18 cellular contexts compared by ENCODE assay signal in the genomic region with DNA sequence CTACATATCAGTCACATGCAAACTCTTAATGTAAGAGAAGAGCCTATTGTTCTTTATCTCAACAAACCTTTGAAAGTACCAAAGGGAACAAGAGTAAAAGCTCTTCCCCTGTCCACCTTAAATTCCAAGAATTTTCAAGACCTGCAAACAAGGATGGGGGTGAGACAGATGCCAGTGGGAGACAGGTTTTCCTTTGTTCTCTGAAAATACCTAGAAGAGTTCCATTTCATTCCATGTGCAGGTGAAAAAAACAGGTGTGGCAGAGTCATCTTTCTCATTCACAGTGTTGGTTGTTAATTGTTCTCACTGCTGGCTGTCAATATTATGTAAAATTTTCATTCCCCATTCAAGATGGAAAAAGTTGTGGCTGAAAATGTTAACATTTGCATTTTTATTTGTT.
DNase-seq lines count a peak whose midpoint lies in the region; ATAC-seq and TF ChIP-seq lines count a peak whose summit lies in the region.
"Had no signal": no experiment of that assay in that cellular context is flagged by ENCODE, and none has a peak within 500 bp of the region (broad histone marks: within the 10 kb centered on the region; RNA-seq: fewer than 3 reads in every experiment).

No MANE protein-coding gene starts in this region.

- H3K4me3 ChIP-seq in Caco-2 (ENCODE audit: low read depth, low read length) = no peak overlapping the region
- no peak overlapping the region for H3K4me3 ChIP-seq in HUES6 (ENCODE audit: low read depth, low read length)
- H3K4me3 ChIP-seq in iPS-18a (ENCODE audit: low read length) = no peak overlapping the region
- no peak overlapping the region for H3K4me3 ChIP-seq in gastroesophageal sphincter
- H3K4me3 ChIP-seq: A549; BLaER1 treated with 17β-estradiol and CSF1 and Interleukin-3, amounts not matched to agents 10 nM and 100 nM; K562; SJSA1 had no signal

- H3K27ac ChIP-seq in HUES6 (ENCODE audit: low read depth, low read length) = peak overlapping the region; percentile 85
- H3K27ac ChIP-seq in iPS-18a (ENCODE audit: low read length) = no peak overlapping the region
- no peak overlapping the region for H3K27ac ChIP-seq in gastroesophageal sphincter
- H3K27ac ChIP-seq: A549; BLaER1 treated with 17β-estradiol and CSF1 and Interleukin-3, amounts not matched to agents 10 nM and 100 nM; SJSA1 had no signal

- CTCF ChIA-PET in Caco-2 (lab: Charles Lee) = no interaction called here

- TF ChIP-seq CTCF in Caco-2 (IDR thresholded peaks at IDR 0.05; ENCODE audit: insufficient read depth in 1 of 2, low read depth in 1 of 2, low read length in 1 of 2, severe bottlenecking in 1 of 2, unreplicated experiment in 1 of 2) (no peak), gastroesophageal sphincter (IDR thresholded peaks at IDR 0.05) (no peak)

- DNase-seq in Caco-2 (peak; percentile 13 to 28), NCI-H748 treated with DMSO at 0.1 percent for 48 hours (lab: John Stamatoyannopoulos, UW) (peak; percentile 32), NCI-H1436 treated with DMSO at 0.1 percent for 48 hours (lab: John Stamatoyannopoulos, UW) (no peak)
- no peak for DNase-seq in activated T-cell treated with anti-CD3 and anti-CD28 coated beads, Interleukin-2, amount 50 U/mL, for 72 hours
- DNase-seq: CD8-positive, alpha-beta memory T cell; GOT3; HFFc6; NCI-H2029 treated with DMSO at 0.1 percent for 48 hours; NCI-H2227 treated with DMSO at 0.1 percent for 48 hours; NCI-H524 had no signal

- H3K9ac ChIP-seq in HUES6 (ENCODE audit: low read length) (no peak overlapping the region), iPS-18a (ENCODE audit: low read length) (peak overlapping the region; percentile 16)
- H3K9ac ChIP-seq: BLaER1 treated with 17β-estradiol and CSF1 and Interleukin-3, amounts not matched to agents 10 nM and 100 nM had no signal

- TF ChIP-seq EP300 in gastroesophageal sphincter (IDR thresholded peaks at IDR 0.05) = no peak

- H3K9me3 ChIP-seq in Caco-2 (no peaks in the 10 kb centered on the region), HUES6 (ENCODE audit: control insufficient read depth, insufficient read depth, low read depth, low read length) (no peaks in the 10 kb centered on the region), iPS-18a (ENCODE audit: control insufficient read depth, low read depth, low read length) (no peaks in the 10 kb centered on the region), gastroesophageal sphincter (no peaks in the 10 kb centered on the region)
- H3K9me3 ChIP-seq: A549; BLaER1 treated with 17β-estradiol and CSF1 and Interleukin-3, amounts not matched to agents 10 nM and 100 nM; SJSA1 had no signal

- ATAC-seq in HG03095 (IDR thresholded peaks at IDR 0.05; ENCODE audit: unreplicated experiment) (no peak), gastroesophageal sphincter (no peak)
- ATAC-seq in activated T-cell treated with anti-CD3 and anti-CD28 coated beads, Interleukin-2, amount 50 U/mL, for 72 hours (replicated peaks in 1 of 2) = no peak
- ATAC-seq: A549, K562 had no signal

- H3K4me1 ChIP-seq in Caco-2 = peaks cover 23% of the 10 kb centered on the region
- H3K4me1 ChIP-seq in HUES6 (ENCODE audit: control insufficient read depth, insufficient read depth, low read length) = peaks cover 26% of the 10 kb centered on the region
- peaks cover 25% of the 10 kb centered on the region for H3K4me1 ChIP-seq in iPS-18a (ENCODE audit: control insufficient read depth, low read depth, low read length)
- no peaks in the 10 kb centered on the region for H3K4me1 ChIP-seq in gastroesophageal sphincter
- H3K4me1 ChIP-seq: A549; BLaER1 treated with 17β-estradiol and CSF1 and Interleukin-3, amounts not matched to agents 10 nM and 100 nM; SJSA1 had no signal

- H3K4me1 Mint-ChIP-seq in Caco-2 (ENCODE audit: low read depth, unreplicated experiment) = no peaks in the 10 kb centered on the region
- no peaks in the 10 kb centered on the region for H3K4me1 Mint-ChIP-seq in activated T-cell treated with anti-CD3 and anti-CD28 coated beads, Interleukin-2, amount 50 U/mL, for 72 hours (ENCODE audit: low read depth)
- H3K4me1 Mint-ChIP-seq: CD8-positive, alpha-beta memory T cell had no signal

- no TSS peak for BruUV-seq in Caco-2 (replicated peaks; lab: Mats Ljungman, UMichigan)

- no peak for TF ChIP-seq POLR2A in gastroesophageal sphincter (IDR thresholded peaks at IDR 0.05)

- no peak overlapping the region for H3K4me3 Mint-ChIP-seq in Caco-2 (ENCODE audit: unreplicated experiment)
- H3K4me3 Mint-ChIP-seq in activated T-cell treated with anti-CD3 and anti-CD28 coated beads, Interleukin-2, amount 50 U/mL, for 72 hours = no peak overlapping the region
- H3K4me3 Mint-ChIP-seq: CD8-positive, alpha-beta memory T cell; HFFc6 had no signal

- POLR2A ChIA-PET in Caco-2 (lab: Charles Lee) = no interaction called here

- H3K27ac Mint-ChIP-seq in Caco-2 (ENCODE audit: unreplicated experiment) = no peak overlapping the region
- H3K27ac Mint-ChIP-seq in activated T-cell treated with anti-CD3 and anti-CD28 coated beads, Interleukin-2, amount 50 U/mL, for 72 hours = no peak overlapping the region
- H3K27ac Mint-ChIP-seq: CD8-positive, alpha-beta memory T cell; HFFc6 had no signal

- no peaks in the 10 kb centered on the region for H3K36me3 Mint-ChIP-seq in Caco-2 (ENCODE audit: insufficient read depth, unreplicated experiment)
- H3K36me3 Mint-ChIP-seq in activated T-cell treated with anti-CD3 and anti-CD28 coated beads, Interleukin-2, amount 50 U/mL, for 72 hours (ENCODE audit: insufficient read depth in 2 of 2) = peaks cover 0 to 3% of the 10 kb centered on the region in 2 donors

- no peaks in the 10 kb centered on the region for H3K36me3 ChIP-seq in Caco-2 (ENCODE audit: control insufficient read depth, insufficient read depth, low read length)
- no peaks in the 10 kb centered on the region for H3K36me3 ChIP-seq in HUES6 (ENCODE audit: control insufficient read depth, insufficient read depth, low read length)
- no peaks in the 10 kb centered on the region for H3K36me3 ChIP-seq in iPS-18a (ENCODE audit: control insufficient read depth, low read depth, low read length)
- H3K36me3 ChIP-seq in gastroesophageal sphincter = peaks cover 0 to 23% of the 10 kb centered on the region in 2 donors
- H3K36me3 ChIP-seq: SJSA1 had no signal

- intact Hi-C loops in Caco-2 (cut with micrococcal nuclease; ENCODE audit: unreplicated experiment) = no loop called here

- H3K27me3 Mint-ChIP-seq in Caco-2 (ENCODE audit: insufficient read depth, unreplicated experiment) = no peaks in the 10 kb centered on the region
- no peaks in the 10 kb centered on the region for H3K27me3 Mint-ChIP-seq in activated T-cell treated with anti-CD3 and anti-CD28 coated beads, Interleukin-2, amount 50 U/mL, for 72 hours (ENCODE audit: low read depth)
- H3K27me3 Mint-ChIP-seq: CD8-positive, alpha-beta memory T cell had no signal

- no peaks in the 10 kb centered on the region for H3K9me3 Mint-ChIP-seq in Caco-2 (ENCODE audit: unreplicated experiment)
- H3K9me3 Mint-ChIP-seq in activated T-cell treated with anti-CD3 and anti-CD28 coated beads, Interleukin-2, amount 50 U/mL, for 72 hours = no peaks in the 10 kb centered on the region
- H3K9me3 Mint-ChIP-seq: CD8-positive, alpha-beta memory T cell; HFFc6 had no signal

- H3K27me3 ChIP-seq in Caco-2 (replicated peaks; ENCODE audit: control insufficient read depth, insufficient read depth, low read length) (no peaks in the 10 kb centered on the region), HUES6 (ENCODE audit: control insufficient read depth, insufficient read depth, low read length) (no peaks in the 10 kb centered on the region), iPS-18a (ENCODE audit: control insufficient read depth, insufficient read depth, low read length) (no peaks in the 10 kb centered on the region), gastroesophageal sphincter (no peaks in the 10 kb centered on the region)
- H3K27me3 ChIP-seq: BLaER1 treated with 17β-estradiol and CSF1 and Interleukin-3, amounts not matched to agents 10 nM and 100 nM; SJSA1 had no signal

Comparison
In these comparisons a context has a peak if more than half of its experiments do, and no peak if none do; other contexts are left out.
1. DNase-seq: peak in Caco-2 (2 of 2) and NCI-H748 treated with DMSO at 0.1 percent for 48 hours (single experiment); none in activated T-cell treated with anti-CD3 and anti-CD28 coated beads, Interleukin-2, amount 50 U/mL, for 72 hours (0 of 2) and NCI-H1436 treated with DMSO at 0.1 percent for 48 hours (single experiment).